Comparison of ENCODE assay signal across 10 cellular contexts in genomic region chr12:4540170-4540569, GRCh38. TPM values are rescaled to one million over a fixed set of nuclear protein-coding genes. Genes with fewer than 3 reads are reported as not detected.
DNase-seq lines count a peak whose midpoint lies in the region; ATAC-seq, FAIRE-seq and TF ChIP-seq lines count a peak whose summit lies in the region.
"Had no signal": no experiment of that assay in that cellular context is flagged by ENCODE, and none has a peak within 500 bp of the region (broad histone marks: within the 10 kb centered on the region; RNA-seq: fewer than 3 reads in every experiment).

No MANE protein-coding gene starts in this region.

- H3K4me3 ChIP-seq in HepG2 (replicated peaks in 1 of 3; ENCODE audit: insufficient read depth in 1 of 3, low read depth in 2 of 3, low read length in 3 of 3): peak overlapping the region; percentile 79 to 91 (median 84); a peak in 4 of 6 replicates
- H3K4me3 ChIP-seq in right lobe of liver: no peak overlapping the region
- peak overlapping the region; percentile 98 for H3K4me3 ChIP-seq in SK-N-MC
- peak overlapping the region in 3 of 4 experiments; percentile 94 to 100 (median 96) for H3K4me3 ChIP-seq in fibroblast of lung (replicated peaks in 1 of 4; ENCODE audit: control extremely low read depth in 1 of 4, insufficient read depth in 1 of 4, low read depth in 3 of 4, low read length in 4 of 4)
- H3K4me3 ChIP-seq in stomach: no peak overlapping the region

- no peaks in the 10 kb centered on the region; a peak in 1 of 5 replicates for H3K27me3 ChIP-seq in HepG2 (ENCODE audit: control insufficient read depth in 1 of 2, insufficient read depth in 2 of 2, low read length in 2 of 2)
- no peaks in the 10 kb centered on the region for H3K27me3 ChIP-seq in right lobe of liver
- no peaks in the 10 kb centered on the region for H3K27me3 ChIP-seq in fibroblast of lung (ENCODE audit: control insufficient read depth, insufficient read depth, low read length)
- no peaks in the 10 kb centered on the region for H3K27me3 ChIP-seq in stomach

- no peak for TF ChIP-seq POLR2A in HepG2 (IDR thresholded peaks at IDR 0.05; ENCODE audit: insufficient read depth in 1 of 2, low read depth in 2 of 2, low read length in 2 of 2)
- TF ChIP-seq POLR2A in right lobe of liver (IDR thresholded peaks at IDR 0.05): no peak
- no peak for TF ChIP-seq POLR2A in stomach (IDR thresholded peaks at IDR 0.05)

- POLR2A ChIA-PET in HepG2 (lab: Yijun Ruan, JAX): no interaction called here

- BruUV-seq in HepG2 (replicated peaks; lab: Mats Ljungman, UMichigan): no TSS peak

- H3K27ac ChIP-seq in HepG2 (ENCODE audit: extremely low read length, insufficient read depth, low read length): no peak overlapping the region
- H3K27ac ChIP-seq in right lobe of liver: no peak overlapping the region
- H3K27ac ChIP-seq in SK-N-MC: no peak overlapping the region
- no peak overlapping the region for H3K27ac ChIP-seq in fibroblast of lung (ENCODE audit: insufficient read depth, low read length)
- H3K27ac ChIP-seq in stomach: no peak overlapping the region

- intact Hi-C loops in HepG2 (cut with micrococcal nuclease; ENCODE audit: unreplicated experiment) (no loop called here), right lobe of liver (cut with DNase I) (no loop called here), stomach (cut with DNase I; ENCODE audit: low total_unique reads) (no loop called here)

- no peaks in the 10 kb centered on the region for H4K20me1 ChIP-seq in HepG2 (ENCODE audit: insufficient read depth, low read length)
- no peaks in the 10 kb centered on the region for H4K20me1 ChIP-seq in fibroblast of lung (ENCODE audit: control insufficient read depth, extremely low read depth, insufficient read depth, low read length)

- H3K79me2 ChIP-seq in HepG2 (ENCODE audit: insufficient read depth, low read length) (peaks cover 35% of the 10 kb centered on the region), fibroblast of lung (ENCODE audit: control insufficient read depth, insufficient read depth, low read length) (peaks cover 50% of the 10 kb centered on the region)

- TF ChIP-seq CTCF in HepG2 (CRISPR knock-in tag; IDR thresholded peaks at IDR 0.05): no peak
- no peak for TF ChIP-seq CTCF in right lobe of liver (IDR thresholded peaks at IDR 0.05)
- TF ChIP-seq CTCF in fibroblast of lung (conservative IDR thresholded peaks at IDR 0.05 in 1 of 2, IDR thresholded peaks at IDR 0.05 in 1 of 2; ENCODE audit: low read depth in 1 of 2, low read length in 2 of 2): no peak
- no peak for TF ChIP-seq CTCF in stomach (IDR thresholded peaks at IDR 0.05)

- H3K9ac ChIP-seq in HepG2 (ENCODE audit: insufficient read depth, low read depth, low read length) (peak overlapping the region; percentile 86; the same call in 1 of the 2 replicates), SK-N-MC (ENCODE audit: insufficient read length) (peak overlapping the region; percentile 99), fibroblast of lung (ENCODE audit: insufficient read depth, low read length) (no peak overlapping the region)

- TF ChIP-seq EP300 in HepG2 (IDR thresholded peaks at IDR 0.05; ENCODE audit: low read depth in 2 of 2, low read length in 2 of 2): no peak
- no peak for TF ChIP-seq EP300 in HepG2 (CRISPR knock-in tag; IDR thresholded peaks at IDR 0.05; ENCODE audit: borderline replicate concordance)
- TF ChIP-seq EP300 in stomach (IDR thresholded peaks at IDR 0.05): no peak

- no peak overlapping the region for H2AFZ ChIP-seq in HepG2 (ENCODE audit: low read length)
- H2AFZ ChIP-seq in fibroblast of lung (ENCODE audit: low read length): no peak overlapping the region

- FAIRE-seq in HepG2 (lab: Jason Lieb, UNC): no peak
- FAIRE-seq: GM18507 had no signal

- peaks cover under 1 to 10% of the 10 kb centered on the region in 2 experiments; a peak in 3 of 5 replicates for H3K36me3 ChIP-seq in HepG2 (replicated peaks in 1 of 2; ENCODE audit: control insufficient read depth in 1 of 2, insufficient read depth in 2 of 2, low read length in 2 of 2)
- H3K36me3 ChIP-seq in right lobe of liver: no peaks in the 10 kb centered on the region
- H3K36me3 ChIP-seq in SK-N-MC (ENCODE audit: insufficient read depth, low read length): peaks cover 38% of the 10 kb centered on the region
- no peaks in the 10 kb centered on the region for H3K36me3 ChIP-seq in fibroblast of lung (ENCODE audit: control insufficient read depth, insufficient read depth, low read length)
- peaks cover 0 to 4% (median 1%) of the 10 kb centered on the region in 4 donors for H3K36me3 ChIP-seq in stomach

- H3K4me2 ChIP-seq in HepG2 (ENCODE audit: low read depth, low read length): peak overlapping the region; percentile 67
- H3K4me2 ChIP-seq in fibroblast of lung (ENCODE audit: extremely low read depth, insufficient read depth, low read length): peak overlapping the region; percentile 87

- DNase-seq in HepG2 (ENCODE audit: low spot score) (no peak), right lobe of liver (no peak), SK-N-MC (ENCODE audit: low read depth, low spot score) (no peak), fibroblast of lung (ENCODE audit: low read depth in 2 of 2) (no peak), cerebellar nuclear complex (lab: John Stamatoyannopoulos, UW) (no peak), NCI-H2081 treated with DMSO at 0.1 percent for 48 hours (lab: John Stamatoyannopoulos, UW) (no peak), stomach (no peak), middle frontal gyrus (ENCODE audit: extremely low spot score, low spot score) (no peak)
- DNase-seq: NCI-H1694 treated with DMSO at 0.1 percent for 48 hours had no signal

- ATAC-seq in HepG2: no peak
- ATAC-seq in right lobe of liver: no peak

- WGBS in HepG2 (ENCODE audit: low lambda C conversion rate): 97% methylated on average over 3 of the region's 3 CpGs
- WGBS in right lobe of liver (ENCODE audit: insufficient coverage, low coverage, low lambda C conversion rate, missing lambda C conversion rate): 73% methylated on average over 3 of the region's 3 CpGs
- WGBS in stomach, 5 donors: 66 to 81% (median 70%) methylated on average over 3 of the region's 3 CpGs

- CTCF ChIA-PET in HepG2 (lab: Yijun Ruan, JAX; ENCODE audit: low intra/inter-chr PET ratio, low total read pairs): no interaction called here

- H3K9me3 ChIP-seq in HepG2 (ENCODE audit: low read length) (no peaks in the 10 kb centered on the region), right lobe of liver (no peaks in the 10 kb centered on the region), SK-N-MC (ENCODE audit: low read depth, low read length) (no peaks in the 10 kb centered on the region), fibroblast of lung (ENCODE audit: control insufficient read depth, insufficient read depth, low read depth, low read length) (no peaks in the 10 kb centered on the region), stomach (no peaks in the 10 kb centered on the region)

- TF ChIP-seq RAD21 in HepG2 (CRISPR knock-in tag; IDR thresholded peaks at IDR 0.05): no peak

- in situ Hi-C loops in HepG2 (cut with HindIII; ENCODE audit: extremely low pct_ligation_motif_present, low pct_unique_long_range_greater_than_20kb): no loop called here

- peaks cover 22% of the 10 kb centered on the region for H3K4me1 ChIP-seq in HepG2 (ENCODE audit: insufficient read depth, low read length)
- peaks cover 0 to 14% (median 6%) of the 10 kb centered on the region in 4 donors for H3K4me1 ChIP-seq in right lobe of liver
- peaks cover 2% of the 10 kb centered on the region for H3K4me1 ChIP-seq in fibroblast of lung (ENCODE audit: control insufficient read depth, extremely low read depth, insufficient read depth, low read length)
- H3K4me1 ChIP-seq in stomach: peaks cover 7 to 31% (median 24%) of the 10 kb centered on the region in 4 donors

RNA-seq across cellular contexts. Expression of gene RAD51AP1, which starts 1.5 kb away (rescaled TPM):
- total RNA-seq in HepG2 (2016; rRNA removed; fragmentation: Illumina TruSeq; extraction: Trizol) (49.3 and 79.3 TPM in 2 replicates), right lobe of liver (1 to 10 TPM in 3 of 6 experiments, under 1 TPM in 3; 0.56 to 5.1 (median 1.3) TPM), fibroblast of lung (1.0 and 4.1 TPM in 2 replicates), stomach (10 to 100 TPM in 2 of 5 donors, 1 to 10 TPM in 2, not detected in 1; 4.6 to 20.2 (median 10.6) TPM)
- total RNA-seq in HepG2 (2016; cell fraction: cytosol; rRNA removed; fragmentation: Illumina TruSeq; extraction: Trizol; ENCODE audit: low read depth): 6.9 and 7.6 TPM in 2 replicates
- total RNA-seq in HepG2 (2016; cell fraction: insoluble cytoplasmic fraction; rRNA removed; fragmentation: Illumina TruSeq; extraction: Trizol): 51.4 and 84.6 TPM in 2 replicates
- total RNA-seq in HepG2 (2016; cell fraction: membrane; rRNA removed; fragmentation: Illumina TruSeq; extraction: Trizol): 17.9 and 22.4 TPM in 2 replicates
- total RNA-seq in HepG2 (2016; cell fraction: nucleus; rRNA removed; fragmentation: Illumina TruSeq; extraction: Trizol): 45.3 and 45.9 TPM in 2 replicates
- polyA plus RNA-seq in HepG2 (2011; rRNA removed) (6.7 and 16.6 TPM in 2 replicates), fibroblast of lung (11.0 and 28.9 TPM in 2 replicates), stomach (1 to 10 TPM; 2.5 to 5.0 (median 4.3) TPM)
- 4.7 and 6.3 TPM in 2 replicates for polyA plus RNA-seq in HepG2 (2011; cell fraction: cytosol; rRNA removed)
- 8.7 and 9.8 TPM in 2 replicates for polyA plus RNA-seq in HepG2 (2011; cell fraction: nucleus; rRNA removed)
- polyA plus RNA-seq in HepG2 (2012): 6.3 and 17.3 TPM in 2 replicates
- polyA plus RNA-seq in HepG2 (2016; cell fraction: cytosol; fragmentation: Illumina TruSeq; extraction: Trizol; ENCODE audit: low read depth): 3.3 and 3.4 TPM in 2 replicates
- 68.2 and 73.1 TPM in 2 replicates for polyA plus RNA-seq in HepG2 (2016; cell fraction: insoluble cytoplasmic fraction; fragmentation: Illumina TruSeq; extraction: Trizol; ENCODE audit: low read depth)
- 8.8 and 8.9 TPM in 2 replicates for polyA plus RNA-seq in HepG2 (2016; cell fraction: membrane; fragmentation: Illumina TruSeq; extraction: Trizol; ENCODE audit: low read depth)
- 40.3 and 41.0 TPM in 2 replicates for polyA plus RNA-seq in HepG2 (2016; cell fraction: nucleus; fragmentation: Illumina TruSeq; extraction: Trizol; ENCODE audit: insufficient read depth, low read depth)
- polyA minus RNA-seq in HepG2 (2011; rRNA and poly(A)+ RNA removed; ENCODE audit: low replicate concordance): 1.8 and 5.4 TPM in 2 replicates
- 3.5 and 5.9 TPM in 2 replicates for polyA minus RNA-seq in HepG2 (2011; cell fraction: cytosol; rRNA and poly(A)+ RNA removed)
- polyA minus RNA-seq in HepG2 (2011; cell fraction: nucleus; rRNA and poly(A)+ RNA removed): 20.3 and 23.4 TPM in 2 replicates
- polyA plus RNA-seq in fibroblast of lung (2012): 5.0 and 14.8 TPM in 2 replicates
- 0.59 TPM in 1 of 2 replicates, not detected in the other for polyA minus RNA-seq in fibroblast of lung (ENCODE audit: low replicate concordance)

RNA-seq across cellular contexts. Expression of gene DYRK4, which starts 21.8 kb away (rescaled TPM):
- total RNA-seq in HepG2 (2016; rRNA removed; fragmentation: Illumina TruSeq; extraction: Trizol): 40.2 and 47.4 TPM in 2 replicates
- total RNA-seq in HepG2 (2016; cell fraction: cytosol; rRNA removed; fragmentation: Illumina TruSeq; extraction: Trizol; ENCODE audit: low read depth): 18.4 and 26.2 TPM in 2 replicates
- total RNA-seq in HepG2 (2016; cell fraction: insoluble cytoplasmic fraction; rRNA removed; fragmentation: Illumina TruSeq; extraction: Trizol): 31.6 and 50.5 TPM in 2 replicates
- total RNA-seq in HepG2 (2016; cell fraction: membrane; rRNA removed; fragmentation: Illumina TruSeq; extraction: Trizol): 29.5 and 31.7 TPM in 2 replicates
- 20.3 and 23.7 TPM in 2 replicates for total RNA-seq in HepG2 (2016; cell fraction: nucleus; rRNA removed; fragmentation: Illumina TruSeq; extraction: Trizol)
- 27.9 and 29.4 TPM in 2 replicates for polyA plus RNA-seq in HepG2 (2011; rRNA removed)
- 19.8 and 23.1 TPM in 2 replicates for polyA plus RNA-seq in HepG2 (2011; cell fraction: cytosol; rRNA removed)
- polyA plus RNA-seq in HepG2 (2011; cell fraction: nucleus; rRNA removed): 15.5 and 18.9 TPM in 2 replicates
- 20.8 and 21.2 TPM in 2 replicates for polyA plus RNA-seq in HepG2 (2012)
- polyA plus RNA-seq in HepG2 (2016; cell fraction: cytosol; fragmentation: Illumina TruSeq; extraction: Trizol; ENCODE audit: low read depth): 18.4 and 23.4 TPM in 2 replicates
- 52.5 and 53.4 TPM in 2 replicates for polyA plus RNA-seq in HepG2 (2016; cell fraction: insoluble cytoplasmic fraction; fragmentation: Illumina TruSeq; extraction: Trizol; ENCODE audit: low read depth)
- polyA plus RNA-seq in HepG2 (2016; cell fraction: membrane; fragmentation: Illumina TruSeq; extraction: Trizol; ENCODE audit: low read depth): 28.6 and 29.4 TPM in 2 replicates
- polyA plus RNA-seq in HepG2 (2016; cell fraction: nucleus; fragmentation: Illumina TruSeq; extraction: Trizol; ENCODE audit: insufficient read depth, low read depth): 27.7 and 33.8 TPM in 2 replicates
- polyA minus RNA-seq in HepG2 (2011; rRNA and poly(A)+ RNA removed; ENCODE audit: low replicate concordance): 12.7 and 17.0 TPM in 2 replicates
- polyA minus RNA-seq in HepG2 (2011; cell fraction: cytosol; rRNA and poly(A)+ RNA removed): 6.2 TPM in 2 replicates
- polyA minus RNA-seq in HepG2 (2011; cell fraction: nucleus; rRNA and poly(A)+ RNA removed): 12.5 and 17.7 TPM in 2 replicates
- 10 to 100 TPM in 4 of 6 experiments, 1 to 10 TPM in 2; 8.9 to 16.7 (median 10.6) TPM for total RNA-seq in right lobe of liver
- total RNA-seq in fibroblast of lung: 57.0 and 63.1 TPM in 2 replicates
- 42.2 and 55.2 TPM in 2 replicates for polyA plus RNA-seq in fibroblast of lung
- 48.8 and 59.1 TPM in 2 replicates for polyA plus RNA-seq in fibroblast of lung (2012)
- polyA minus RNA-seq in fibroblast of lung (ENCODE audit: low replicate concordance): 13.7 and 18.6 TPM in 2 replicates
- 10 to 100 TPM in 4 of 5 donors, not detected in 1; 16.5 to 34.8 (median 23.6) TPM for total RNA-seq in stomach
- 10 to 100 TPM; 29.0 to 41.0 (median 37.0) TPM for polyA plus RNA-seq in stomach

Comparison
In these comparisons a context has a peak if more than half of its experiments do, and no peak if none do; other contexts are left out.
1. H3K4me3 ChIP-seq: peak in HepG2 (3 of 3), SK-N-MC (single experiment) and fibroblast of lung (3 of 4); none in right lobe of liver (0 of 3) and stomach (0 of 4).